Comparison of ENCODE assay signal across 10 cellular contexts in the genomic region with DNA sequence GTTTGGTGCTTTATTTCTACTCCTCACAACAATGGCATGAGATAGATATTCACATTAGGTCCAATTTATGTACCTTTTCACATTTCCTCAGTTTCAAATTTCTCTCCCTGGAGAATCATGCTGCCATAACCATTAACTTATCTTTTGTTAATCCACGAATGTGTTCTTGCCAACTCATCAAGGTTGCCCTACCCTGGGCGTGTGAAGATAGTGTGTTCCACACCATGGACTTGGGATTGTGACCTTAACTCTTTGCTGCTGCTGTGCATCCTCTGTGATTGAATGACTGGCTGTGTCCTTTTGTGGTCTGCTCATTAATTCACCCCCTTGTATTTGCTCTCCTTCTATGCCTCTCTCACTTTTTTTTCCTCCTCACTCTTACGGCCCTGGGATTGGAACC. TPM values are rescaled to one million over a fixed set of nuclear protein-coding genes. Genes with fewer than 3 reads are reported as not detected.
"Had no signal": no experiment of that assay in that cellular context is flagged by ENCODE, and none has a peak within 500 bp of the region (broad histone marks: within the 10 kb centered on the region; RNA-seq: fewer than 3 reads in every experiment).

No MANE protein-coding gene starts in this region.

- H3K4me3 ChIP-seq: GM23248, K562 had no signal

- H2AFZ ChIP-seq: GM23248 had no signal

- DNase-seq: GM23248, GOT3, H7, HCEC 1CT, IMR-90, KG1 had no signal

- FAIRE-seq: HTR-8/SVneo, K562 had no signal

- H3K27ac ChIP-seq: GM23248 had no signal

- H3K9ac ChIP-seq: GM23248 had no signal

RNA-seq across cellular contexts. Expression of a gene that starts 52.5 kb away (rescaled TPM):
- total RNA-seq: GM23248, H4, H7, HT-29, IMR-90, K562 had no signal
- polyA plus RNA-seq: GM23248, IMR-90, K562 had no signal
